ENCODE assay signal across 21 cellular contexts in the genomic region with DNA sequence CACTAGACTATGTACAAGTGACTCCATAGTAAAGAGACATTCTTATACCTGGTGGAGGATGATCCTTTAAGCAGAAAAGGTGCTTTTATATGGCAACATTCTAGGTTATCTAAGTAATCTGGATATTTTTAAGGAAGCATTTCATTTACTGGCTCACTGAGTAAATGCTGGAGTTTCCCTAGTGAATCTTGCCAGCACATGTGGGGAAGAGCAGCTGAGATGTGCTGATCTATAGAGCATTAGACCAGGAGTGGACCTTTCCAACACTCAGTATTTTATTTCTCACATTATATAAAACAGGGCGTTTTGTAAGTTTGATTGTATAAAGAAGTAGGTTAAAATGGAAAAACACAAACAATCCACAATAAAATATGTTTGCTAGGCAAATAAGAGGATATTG.
DNase-seq lines count a peak whose midpoint lies in the region; ATAC-seq and TF ChIP-seq lines count a peak whose summit lies in the region.
"Had no signal": no experiment of that assay in that cellular context is flagged by ENCODE, and none has a peak within 500 bp of the region (broad histone marks: within the 10 kb centered on the region; RNA-seq: fewer than 3 reads in every experiment).

No MANE protein-coding gene starts in this region.

- H2BK120ac ChIP-seq in IMR-90 (ENCODE audit: low read depth, low read length): 0 out of 2 replicates have a peak overlapping the region, but pooled peaks have one; percentile 5

- TF ChIP-seq RAD21 in IMR-90 (IDR thresholded peaks at IDR 0.05; ENCODE audit: low read length): no peak

- peaks cover 9% of the 10 kb centered on the region for H3K4me1 ChIP-seq in IMR-90 (ENCODE audit: control insufficient read depth, insufficient read depth, low read length)
- H3K4me1 ChIP-seq in esophagus squamous epithelium: peaks cover 17 to 59% (median 25%) of the 10 kb centered on the region in 3 donors

- dilution Hi-C loops in IMR-90 (cut with HindIII; ENCODE audit: low sequenced_read_pairs, unreplicated experiment): no loop called here

- CTCF ChIA-PET in IMR-90 (lab: Yijun Ruan, JAX): interaction anchor here (0.7 kb wide), 1 partner anchor 1387 kb away, joined by 3 read pairs; no protein-coding TSS in a partner anchor

- in situ Hi-C loops in IMR-90 (cut with MboI; ENCODE audit: low sequenced_read_pairs): no loop called here

- BruUV-seq in IMR-90 (replicated peaks; lab: Mats Ljungman, UMichigan): no TSS peak

- no peaks in the 10 kb centered on the region for H3K79me1 ChIP-seq in IMR-90 (ENCODE audit: low read depth in 1 of 2, low read length in 2 of 2)

- H3K9me3 ChIP-seq in IMR-90 (ENCODE audit: control insufficient read depth, insufficient read depth, low read length): no peaks in the 10 kb centered on the region
- no peaks in the 10 kb centered on the region for H3K9me3 ChIP-seq in SK-N-MC (ENCODE audit: low read depth, low read length)
- no peaks in the 10 kb centered on the region for H3K9me3 ChIP-seq in esophagus squamous epithelium
- peaks cover 13% of the 10 kb centered on the region for H3K9me3 ChIP-seq in MG63
- H3K9me3 ChIP-seq: stomach had no signal

- H3K36me3 ChIP-seq in IMR-90 (ENCODE audit: control insufficient read depth, insufficient read depth, low read length): no peaks in the 10 kb centered on the region
- no peaks in the 10 kb centered on the region for H3K36me3 ChIP-seq in SK-N-MC (ENCODE audit: insufficient read depth, low read length)
- H3K36me3 ChIP-seq in esophagus squamous epithelium: no peaks in the 10 kb centered on the region
- H3K36me3 ChIP-seq in MG63: no peaks in the 10 kb centered on the region
- H3K36me3 ChIP-seq: stomach had no signal

- no peak for ATAC-seq in IMR-90 (ENCODE audit: low read depth)
- no peak for ATAC-seq in activated T-helper 17 cell treated with anti-CD3 and anti-CD28 coated beads, Interleukin-2, amount 50 U/mL, for 72 hours (replicated peaks)
- ATAC-seq: activated naive CD8-positive, alpha-beta T cell treated with anti-CD3 and anti-CD28 coated beads, Interleukin-2, amount 50 U/mL, for 24 hours; left lobe of liver; T-helper 17 cell had no signal

- no peak overlapping the region for H4K5ac ChIP-seq in IMR-90 (ENCODE audit: low read depth, low read length)

- DNase-seq in IMR-90: peak; percentile 62
- DNase-seq in SK-N-MC (ENCODE audit: low read depth, low spot score): no peak
- DNase-seq in esophagus squamous epithelium (lab: John Stamatoyannopoulos, UW): no peak
- DNase-seq in osteocyte (ENCODE audit: extremely low spot score, unreplicated experiment): no peak
- no peak for DNase-seq in MG63
- DNase-seq in iPS-NIHi7 (ENCODE audit: extremely low spot score): no peak
- DNase-seq in SKM-1 (lab: John Stamatoyannopoulos, UW; ENCODE audit: unreplicated experiment): no peak
- DNase-seq: activated CD4-positive, alpha-beta T cell treated with anti-CD3 and anti-CD28 coated beads, Interleukin-2, amount 10 ng/mL, durations not matched to agents 7 days and 5 days; activated effector memory CD4-positive, alpha-beta T cell treated with Interleukin-2 at 50 U/mL for 16 hours; activated naive CD8-positive, alpha-beta T cell treated with anti-CD3 and anti-CD28 coated beads, Interleukin-2, amount 50 U/mL, for 24 hours; AML-193; dermis blood vessel endothelial cell; DMS79; H9; MM.1S; NCI-H774; stimulated activated CD4-positive, alpha-beta T cell treated with anti-CD3 and anti-CD28 coated beads, Interleukin-4, amount 100 ng/mL, for 4 hours; T-helper 17 cell had no signal

- no peak overlapping the region for H2BK15ac ChIP-seq in IMR-90 (ENCODE audit: low read depth, low read length)

- peak overlapping the region; percentile 16; the same call in 1 of the 2 replicates for H3K18ac ChIP-seq in IMR-90 (ENCODE audit: low read depth, low read length)

- POLR2A ChIA-PET in IMR-90 (lab: Charles Lee; ENCODE audit: unreplicated experiment): no interaction called here

- H3K23ac ChIP-seq in IMR-90 (ENCODE audit: low read depth, low read length): no peak overlapping the region

- TF ChIP-seq POLR2A in IMR-90 (IDR thresholded peaks at IDR 0.05; ENCODE audit: low read depth, low read length) (no peak), esophagus squamous epithelium (IDR thresholded peaks at IDR 0.05) (no peak)

- H3K27me3 ChIP-seq in IMR-90 (ENCODE audit: control insufficient read depth, insufficient read depth, low read length) (no peaks in the 10 kb centered on the region), esophagus squamous epithelium (no peaks in the 10 kb centered on the region), MG63 (no peaks in the 10 kb centered on the region)
- H3K27me3 ChIP-seq: stomach had no signal

- H3K4me3 ChIP-seq in IMR-90 (ENCODE audit: insufficient read depth, low read depth, low read length) (no peak overlapping the region), SK-N-MC (no peak overlapping the region; the same call in 1 of the 2 replicates), esophagus squamous epithelium (no peak overlapping the region), MG63 (no peak overlapping the region)
- H3K4me3 ChIP-seq: stomach had no signal

- H4K20me1 ChIP-seq in IMR-90 (ENCODE audit: insufficient read depth, low read length): no peaks in the 10 kb centered on the region

- no CpG with 5 or more reads among the region's 1 CpG for WGBS in IMR-90 (ENCODE audit: extremely low coverage in 2 of 2, insufficient read length in 1 of 2), 2 experiments
- 23 to 29% methylated on average over 1 of the region's 1 CpG for WGBS in esophagus squamous epithelium, 2 donors

- H3K27me3 Mint-ChIP-seq in osteocyte (ENCODE audit: unreplicated experiment): no peaks in the 10 kb centered on the region
- H3K27me3 Mint-ChIP-seq in activated T-helper 17 cell treated with anti-CD3 and anti-CD28 coated beads, Interleukin-2, amount 50 U/mL, for 72 hours: peaks cover 7% of the 10 kb centered on the region

- H3K9me1 ChIP-seq in IMR-90 (ENCODE audit: insufficient read depth, low read length): no peaks in the 10 kb centered on the region

- H4K91ac ChIP-seq in IMR-90 (ENCODE audit: insufficient read depth, low read depth, low read length): no peak overlapping the region

- no peak overlapping the region for H2AK5ac ChIP-seq in IMR-90 (ENCODE audit: low read depth, low read length)

- no peak overlapping the region; a peak in 1 of 4 replicates for H4K8ac ChIP-seq in IMR-90 (ENCODE audit: low read depth in 2 of 2, low read length in 2 of 2)

- no peak overlapping the region for H3K56ac ChIP-seq in IMR-90 (ENCODE audit: extremely low read depth, insufficient read depth, low read length)

- H2AFZ ChIP-seq in IMR-90 (replicated peaks; ENCODE audit: low read length, poor library complexity): no peak overlapping the region

- intact Hi-C loops in IMR-90 (cut with micrococcal nuclease): loop anchor here (5.0 to 10.0 kb wide), 2 partner anchors 465 to 667 kb away; no protein-coding TSS in a partner anchor
- intact Hi-C loops in esophagus squamous epithelium (cut with DNase I): no loop called here

- TF ChIP-seq CTCF in IMR-90 (conservative IDR thresholded peaks at IDR 0.05; ENCODE audit: low read depth, low read length) (no peak), esophagus squamous epithelium (IDR thresholded peaks at IDR 0.05) (no peak), osteocyte (IDR thresholded peaks at IDR 0.05) (no peak)

- H3K4ac ChIP-seq in IMR-90 (ENCODE audit: low read depth, low read length): no peak overlapping the region

- H3K9ac ChIP-seq in IMR-90 (ENCODE audit: low read depth, low read length) (no peak overlapping the region), SK-N-MC (ENCODE audit: insufficient read length) (no peak overlapping the region)

- no peak overlapping the region for H3K27ac ChIP-seq in IMR-90 (ENCODE audit: insufficient read depth, low read length)
- H3K27ac ChIP-seq in SK-N-MC: peak overlapping the region; percentile 58; the same call in 1 of the 2 replicates
- peak overlapping the region in 3 of 4 donors; percentile 47 to 70 (median 63) for H3K27ac ChIP-seq in esophagus squamous epithelium
- H3K27ac ChIP-seq: stomach had no signal

- H2BK5ac ChIP-seq in IMR-90 (ENCODE audit: low read depth, low read length, poor library complexity, severe bottlenecking): no peak overlapping the region

- no peak overlapping the region for H3K14ac ChIP-seq in IMR-90 (replicated peaks; ENCODE audit: low read depth, low read length)

- no peak overlapping the region for H3K4me2 ChIP-seq in IMR-90 (ENCODE audit: low read depth, low read length)

- peaks cover 57% of the 10 kb centered on the region for H3K4me1 Mint-ChIP-seq in osteocyte (ENCODE audit: unreplicated experiment)
- peaks cover 3% of the 10 kb centered on the region for H3K4me1 Mint-ChIP-seq in activated T-helper 17 cell treated with anti-CD3 and anti-CD28 coated beads, Interleukin-2, amount 50 U/mL, for 72 hours

- H3K27ac Mint-ChIP-seq in osteocyte (ENCODE audit: unreplicated experiment): peak overlapping the region; percentile 91
- H3K27ac Mint-ChIP-seq in activated T-helper 17 cell treated with anti-CD3 and anti-CD28 coated beads, Interleukin-2, amount 50 U/mL, for 72 hours: no peak overlapping the region
- H3K27ac Mint-ChIP-seq: activated CD4-positive, alpha-beta T cell treated with anti-CD3 and anti-CD28 coated beads, Interleukin-2, amount 10 ng/mL, durations not matched to agents 7 days and 5 days; activated naive CD8-positive, alpha-beta T cell treated with anti-CD3 and anti-CD28 coated beads, Interleukin-2, amount 50 U/mL, for 24 hours; H9; T-helper 17 cell had no signal

- H3K4me3 Mint-ChIP-seq in osteocyte (ENCODE audit: unreplicated experiment): no peak overlapping the region
- H3K4me3 Mint-ChIP-seq in activated T-helper 17 cell treated with anti-CD3 and anti-CD28 coated beads, Interleukin-2, amount 50 U/mL, for 72 hours: no peak overlapping the region
- H3K4me3 Mint-ChIP-seq: activated CD4-positive, alpha-beta T cell treated with anti-CD3 and anti-CD28 coated beads, Interleukin-2, amount 10 ng/mL, durations not matched to agents 7 days and 5 days; activated naive CD8-positive, alpha-beta T cell treated with anti-CD3 and anti-CD28 coated beads, Interleukin-2, amount 50 U/mL, for 24 hours; H9; T-helper 17 cell had no signal

- no peaks in the 10 kb centered on the region for H3K9me3 Mint-ChIP-seq in osteocyte (ENCODE audit: unreplicated experiment)
- H3K9me3 Mint-ChIP-seq in activated T-helper 17 cell treated with anti-CD3 and anti-CD28 coated beads, Interleukin-2, amount 50 U/mL, for 72 hours: peaks cover 5% of the 10 kb centered on the region
- H3K9me3 Mint-ChIP-seq: activated naive CD8-positive, alpha-beta T cell treated with anti-CD3 and anti-CD28 coated beads, Interleukin-2, amount 50 U/mL, for 24 hours had no signal

- no peak overlapping the region for H2BK20ac ChIP-seq in IMR-90 (ENCODE audit: low read depth, low read length)

- H2AK9ac ChIP-seq in IMR-90 (replicated peaks; ENCODE audit: low read depth, low read length, poor library complexity): no peak overlapping the region

- H3K36me3 Mint-ChIP-seq in osteocyte (ENCODE audit: unreplicated experiment): peaks cover 2% of the 10 kb centered on the region
- H3K36me3 Mint-ChIP-seq in activated T-helper 17 cell treated with anti-CD3 and anti-CD28 coated beads, Interleukin-2, amount 50 U/mL, for 72 hours (ENCODE audit: low read depth): no peaks in the 10 kb centered on the region

TF ChIP-seq in IMR-90, 13 proteins besides CTCF, POLR2A, EP300 and RAD21 (continues in another document):
- no peak for TF ChIP-seq CEBPB (IDR thresholded peaks at IDR 0.05; ENCODE audit: low read depth, low read length)
- TF ChIP-seq MXI1 (IDR thresholded peaks at IDR 0.05; ENCODE audit: borderline replicate concordance, low read depth, low read length): no peak
- no peak for TF ChIP-seq SMC3 (IDR thresholded peaks at IDR 0.05; ENCODE audit: low read depth, low read length)
